Comparison of ENCODE assay signal across 1 cellular context in genomic region chr16:67562526-67562917, GRCh38.
A peak's percentile ranks its signal among the peaks of the same experiment; 100 is the strongest.
TF ChIP-seq lines count a peak whose summit lies in the region.

Gene CTCF, plus strand, starts transcription at chr16:67562526. Its CDS starts 48,307 bp downstream, at chr16:67610833.

TF ChIP-seq in A549, 52 proteins besides CTCF, POLR2A, EP300 and RAD21 (continued from another document):
- TF ChIP-seq NPAS2 (CRISPR knock-in tag; IDR thresholded peaks at IDR 0.05; ENCODE audit: borderline replicate concordance) (no peak), ZC3H11A (IDR thresholded peaks at IDR 0.05) (no peak), RNF2 (IDR thresholded peaks at IDR 0.05; ENCODE audit: borderline replicate concordance, low read depth) (no peak), MAFK (IDR thresholded peaks at IDR 0.05; ENCODE audit: partially characterized antibody) (no peak), TFCP2L1 (CRISPR knock-in tag; IDR thresholded peaks at IDR 0.05) (no peak), ZSCAN20 (CRISPR knock-in tag; IDR thresholded peaks at IDR 0.05) (no peak), SREBF2 (IDR thresholded peaks at IDR 0.05) (no peak), JUN (IDR thresholded peaks at IDR 0.05) (peak; percentile 57 to 68; a peak in 3 of 5 replicates), JUNB (IDR thresholded peaks at IDR 0.05) (no peak)
